In the genomic region with DNA sequence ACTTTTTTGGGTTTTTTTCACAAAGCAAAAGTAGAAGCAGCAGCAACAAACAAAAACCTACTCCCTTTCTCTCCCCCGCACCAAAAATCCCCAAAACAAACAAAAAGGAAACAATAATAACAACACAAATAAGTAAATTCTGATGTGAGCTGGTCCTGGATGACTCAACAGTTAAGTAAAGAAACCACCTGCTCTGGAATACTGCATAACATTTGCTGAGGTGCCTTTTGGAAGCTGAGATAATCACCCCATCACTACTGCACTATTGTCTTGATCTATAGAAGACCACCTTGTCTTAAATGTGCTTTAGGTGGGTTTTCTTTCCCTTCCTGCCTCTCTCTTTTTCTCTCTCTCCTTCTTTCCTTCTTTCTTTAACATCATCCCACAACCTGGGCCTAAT, we compare ENCODE assay signal across 16 cellular contexts.
"Had no signal": no experiment of that assay in that cellular context is flagged by ENCODE, and none has a peak within 500 bp of the region (broad histone marks: within the 10 kb centered on the region; RNA-seq: fewer than 3 reads in every experiment).

No MANE protein-coding gene starts in this region.

- H3K36me3 ChIP-seq: heart left ventricle, neutrophil, right atrium auricular region had no signal

- H3K4me1 ChIP-seq: right atrium auricular region had no signal

- DNase-seq: effector memory CD8-positive, alpha-beta T cell; foreskin keratinocyte; heart left ventricle; hippocampal formation; kidney glomerular epithelial cell; mesendoderm; naive B cell; nephron progenitor cell; small intestine; stimulated activated CD4-positive, alpha-beta T cell treated with anti-CD3 and anti-CD28 coated beads, Interleukin-12 subunit alpha, Interleukin-12 subunit beta, amount 100 ng/mL, for 4 hours; stimulated activated naive CD4-positive, alpha-beta T cell treated with Interleukin-2 at 50 U/mL for 16 hours; trophoblast cell had no signal

- H3K27ac ChIP-seq: foreskin keratinocyte, heart left ventricle, neutrophil, right atrium auricular region had no signal

- H3K9me3 ChIP-seq: heart left ventricle, neutrophil, right atrium auricular region had no signal

- FAIRE-seq: colon, islet of Langerhans, small intestine had no signal

- H3K27me3 ChIP-seq: foreskin keratinocyte, neutrophil, right atrium auricular region had no signal

- H3K4me3 ChIP-seq: heart left ventricle, right atrium auricular region had no signal

- ATAC-seq: effector memory CD8-positive, alpha-beta T cell; foreskin keratinocyte; heart left ventricle had no signal
